ENCODE assay signal across 22 cellular contexts in genomic region chr6:126232671-126233070, GRCh38.
"Had no signal": no experiment of that assay in that cellular context is flagged by ENCODE, and none has a peak within 500 bp of the region (broad histone marks: within the 10 kb centered on the region; RNA-seq: fewer than 3 reads in every experiment).

No MANE protein-coding gene starts in this region.

- DNase-seq: activated CD4-positive, alpha-beta memory T cell treated with anti-CD3 and anti-CD28 coated beads for 36 hours; activated CD4-positive, alpha-beta T cell treated with anti-CD3 and anti-CD28 coated beads for 48 hours; activated CD4-positive, CD25-positive, alpha-beta regulatory T cell; activated effector memory CD4-positive, alpha-beta T cell treated with Interleukin-2 at 50 U/mL for 16 hours; activated naive CD4-positive, alpha-beta T cell treated with anti-CD3 and anti-CD28 coated beads for 36 hours; activated naive CD8-positive, alpha-beta T cell treated with anti-CD3 and anti-CD28 coated beads, Interleukin-2, amount 10 ng/mL, durations not matched to agents 7 days and 5 days; activated T-cell treated with anti-CD3 and anti-CD28 coated beads, Interleukin-2, amount 50 U/mL, for 72 hours; body of pancreas; foreskin keratinocyte; immature natural killer cell; left lung; naive thymus-derived CD4-positive, alpha-beta T cell; ovary; spleen; stimulated activated CD4-positive, alpha-beta T cell treated with anti-CD3 and anti-CD28 coated beads, Interleukin-4, amount 100 ng/mL, for 1 hour; stimulated activated naive CD8-positive, alpha-beta T cell treated with anti-CD3 and anti-CD28 coated beads, Interleukin-15, Interleukin-2, amounts not matched to agents 100 U/mL and 50 U/mL, for 24 hours; T1000 had no signal

- H3K36me3 Mint-ChIP-seq: activated CD4-positive, alpha-beta memory T cell treated with anti-CD3 and anti-CD28 coated beads for 36 hours; activated naive CD8-positive, alpha-beta T cell treated with anti-CD3 and anti-CD28 coated beads, Interleukin-2, amount 10 ng/mL, durations not matched to agents 7 days and 5 days; immature natural killer cell; naive thymus-derived CD4-positive, alpha-beta T cell had no signal

- H3K4me1 Mint-ChIP-seq: activated naive CD8-positive, alpha-beta T cell treated with anti-CD3 and anti-CD28 coated beads, Interleukin-2, amount 10 ng/mL, durations not matched to agents 7 days and 5 days; immature natural killer cell; naive thymus-derived CD4-positive, alpha-beta T cell had no signal

- H3K9me3 ChIP-seq: body of pancreas, left lung, ovary, prostate gland, tibial nerve had no signal

- H3K9me3 Mint-ChIP-seq: activated naive CD4-positive, alpha-beta T cell treated with anti-CD3 and anti-CD28 coated beads for 36 hours; activated naive CD8-positive, alpha-beta T cell treated with anti-CD3 and anti-CD28 coated beads, Interleukin-2, amount 10 ng/mL, durations not matched to agents 7 days and 5 days; T-helper 1 cell treated with Interleukin-12 subunit alpha and Interleukin-12 subunit beta and Interleukin-4 antibody, amounts not matched to agents 30 μg/mL and 1 μg/mL, for 36 hours had no signal

- H3K4me3 Mint-ChIP-seq: activated CD4-positive, alpha-beta memory T cell treated with anti-CD3 and anti-CD28 coated beads for 36 hours; activated naive CD4-positive, alpha-beta T cell treated with anti-CD3 and anti-CD28 coated beads for 36 hours; activated naive CD8-positive, alpha-beta T cell treated with anti-CD3 and anti-CD28 coated beads, Interleukin-2, amount 10 ng/mL, durations not matched to agents 7 days and 5 days; activated T-cell treated with anti-CD3 and anti-CD28 coated beads, Interleukin-2, amount 50 U/mL, for 72 hours; immature natural killer cell; naive thymus-derived CD4-positive, alpha-beta T cell; T-helper 1 cell treated with Interleukin-12 subunit alpha and Interleukin-12 subunit beta and Interleukin-4 antibody, amounts not matched to agents 30 μg/mL and 1 μg/mL, for 36 hours had no signal

- H3K36me3 ChIP-seq: cardiac muscle cell, left lung, ovary, prostate gland, spleen, tibial nerve had no signal

- H3K27ac ChIP-seq: body of pancreas, cardiac muscle cell, foreskin keratinocyte, left lung, ovary, prostate gland, spleen, tibial nerve had no signal

- H3K27me3 Mint-ChIP-seq: activated CD4-positive, alpha-beta memory T cell treated with anti-CD3 and anti-CD28 coated beads for 36 hours; activated naive CD8-positive, alpha-beta T cell treated with anti-CD3 and anti-CD28 coated beads, Interleukin-2, amount 10 ng/mL, durations not matched to agents 7 days and 5 days; naive thymus-derived CD4-positive, alpha-beta T cell had no signal

- H3K4me1 ChIP-seq: body of pancreas, foreskin keratinocyte, left lung, prostate gland, spleen, tibial nerve had no signal

- H3K27ac Mint-ChIP-seq: activated CD4-positive, alpha-beta memory T cell treated with anti-CD3 and anti-CD28 coated beads for 36 hours; activated naive CD4-positive, alpha-beta T cell treated with anti-CD3 and anti-CD28 coated beads for 36 hours; activated naive CD8-positive, alpha-beta T cell treated with anti-CD3 and anti-CD28 coated beads, Interleukin-2, amount 10 ng/mL, durations not matched to agents 7 days and 5 days; activated T-cell treated with anti-CD3 and anti-CD28 coated beads, Interleukin-2, amount 50 U/mL, for 72 hours; immature natural killer cell; naive thymus-derived CD4-positive, alpha-beta T cell; T-helper 1 cell treated with Interleukin-12 subunit alpha and Interleukin-12 subunit beta and Interleukin-4 antibody, amounts not matched to agents 30 μg/mL and 1 μg/mL, for 36 hours had no signal

- H3K4me3 ChIP-seq: body of pancreas, cardiac muscle cell, left lung, lung, ovary, prostate gland, spleen, tibial nerve had no signal

- H3K27me3 ChIP-seq: body of pancreas, cardiac muscle cell, foreskin keratinocyte, left lung, ovary, spleen, tibial nerve had no signal
